In genomic region chr12:95796225-95796981, GRCh38 we compare ENCODE assay signal across 19 cellular contexts. TPM values are rescaled to one million over a fixed set of nuclear protein-coding genes. Genes with fewer than 3 reads are reported as not detected.
DNase-seq lines count a peak whose midpoint lies in the region; ATAC-seq and TF ChIP-seq lines count a peak whose summit lies in the region.
"Had no signal": no experiment of that assay in that cellular context is flagged by ENCODE, and none has a peak within 500 bp of the region (broad histone marks: within the 10 kb centered on the region; RNA-seq: fewer than 3 reads in every experiment).

No MANE protein-coding gene starts in this region.

- H3K36me3 Mint-ChIP-seq in Calu3 (ENCODE audit: insufficient read depth, unreplicated experiment): peaks cover 14% of the 10 kb centered on the region
- H3K36me3 Mint-ChIP-seq in activated CD8-positive, alpha-beta memory T cell treated with anti-CD3 and anti-CD28 coated beads, Interleukin-2, amount 10 ng/mL, durations not matched to agents 7 days and 5 days: no peaks in the 10 kb centered on the region
- no peaks in the 10 kb centered on the region for H3K36me3 Mint-ChIP-seq in glutamatergic neuron (ENCODE audit: unreplicated experiment)
- H3K36me3 Mint-ChIP-seq: CD8-positive, alpha-beta T cell; memory B cell had no signal

- no peak for TF ChIP-seq CTCF in Calu3 (IDR thresholded peaks at IDR 0.05; ENCODE audit: unreplicated experiment)
- no peak for TF ChIP-seq CTCF in PC-9 (conservative IDR thresholded peaks at IDR 0.05)
- TF ChIP-seq CTCF in epithelial cell of proximal tubule (conservative IDR thresholded peaks at IDR 0.05; ENCODE audit: low read depth, low read length): peak; percentile 11
- no peak for TF ChIP-seq CTCF in osteoblast (IDR thresholded peaks at IDR 0.05; ENCODE audit: extremely low read depth, low read depth, low read length)
- no peak for TF ChIP-seq CTCF in glutamatergic neuron (IDR thresholded peaks at IDR 0.05; ENCODE audit: partially characterized antibody, unreplicated experiment)

- no peaks in the 10 kb centered on the region for H3K27me3 Mint-ChIP-seq in Calu3 (ENCODE audit: unreplicated experiment)
- peaks cover 64% of the 10 kb centered on the region for H3K27me3 Mint-ChIP-seq in activated CD8-positive, alpha-beta memory T cell treated with anti-CD3 and anti-CD28 coated beads, Interleukin-2, amount 10 ng/mL, durations not matched to agents 7 days and 5 days
- peaks cover 2% of the 10 kb centered on the region for H3K27me3 Mint-ChIP-seq in glutamatergic neuron (ENCODE audit: unreplicated experiment)

- no peak overlapping the region for H2AFZ ChIP-seq in PC-9
- H2AFZ ChIP-seq in osteoblast (ENCODE audit: low read length): no peak overlapping the region

- intact Hi-C loops in Calu3 (cut with micrococcal nuclease; ENCODE audit: unreplicated experiment): loop anchor here (5.0 kb wide), 1 partner anchor 79 kb away; no protein-coding TSS in a partner anchor
- intact Hi-C loops in PC-9 (cut with micrococcal nuclease; ENCODE audit: unreplicated experiment): loop anchor here (1.0 to 2.0 kb wide), 2 partner anchors 14 to 148 kb away; no protein-coding TSS in a partner anchor

- H4K20me1 ChIP-seq in PC-9 (ENCODE audit: insufficient read depth) (no peaks in the 10 kb centered on the region), osteoblast (ENCODE audit: insufficient read depth, low read length) (no peaks in the 10 kb centered on the region)

- H3K27ac Mint-ChIP-seq in Calu3 (ENCODE audit: unreplicated experiment) (peak overlapping the region; percentile 82), glutamatergic neuron (ENCODE audit: unreplicated experiment) (no peak overlapping the region)
- H3K27ac Mint-ChIP-seq in activated CD8-positive, alpha-beta memory T cell treated with anti-CD3 and anti-CD28 coated beads, Interleukin-2, amount 10 ng/mL, durations not matched to agents 7 days and 5 days: no peak overlapping the region
- H3K27ac Mint-ChIP-seq: CD8-positive, alpha-beta T cell; memory B cell; stimulated activated naive CD8-positive, alpha-beta T cell treated with anti-CD3 and anti-CD28 coated beads, Interleukin-15, Interleukin-2, amounts not matched to agents 100 ng/mL and 50 ng/mL, for 24 hours had no signal

- H3K9me3 Mint-ChIP-seq in Calu3 (ENCODE audit: low read depth, unreplicated experiment) (peaks cover 4% of the 10 kb centered on the region), glutamatergic neuron (ENCODE audit: unreplicated experiment) (no peaks in the 10 kb centered on the region)
- no peaks in the 10 kb centered on the region for H3K9me3 Mint-ChIP-seq in activated CD8-positive, alpha-beta memory T cell treated with anti-CD3 and anti-CD28 coated beads, Interleukin-2, amount 10 ng/mL, durations not matched to agents 7 days and 5 days (ENCODE audit: low read depth)
- H3K9me3 Mint-ChIP-seq: CD8-positive, alpha-beta T cell; stimulated activated naive CD8-positive, alpha-beta T cell treated with anti-CD3 and anti-CD28 coated beads, Interleukin-15, Interleukin-2, amounts not matched to agents 100 ng/mL and 50 ng/mL, for 24 hours had no signal

- no peaks in the 10 kb centered on the region for H3K9me3 ChIP-seq in PC-9 (ENCODE audit: insufficient read depth, low read depth)
- no peaks in the 10 kb centered on the region for H3K9me3 ChIP-seq in osteoblast (ENCODE audit: low read depth, low read length)
- H3K9me3 ChIP-seq: ascending aorta, gastroesophageal sphincter, uterus had no signal

- H3K4me3 Mint-ChIP-seq in Calu3 (ENCODE audit: low read depth, unreplicated experiment) (peak overlapping the region; percentile 13), glutamatergic neuron (ENCODE audit: unreplicated experiment) (no peak overlapping the region)
- no peak overlapping the region for H3K4me3 Mint-ChIP-seq in activated CD8-positive, alpha-beta memory T cell treated with anti-CD3 and anti-CD28 coated beads, Interleukin-2, amount 10 ng/mL, durations not matched to agents 7 days and 5 days
- H3K4me3 Mint-ChIP-seq: CD8-positive, alpha-beta T cell; memory B cell; stimulated activated naive CD8-positive, alpha-beta T cell treated with anti-CD3 and anti-CD28 coated beads, Interleukin-15, Interleukin-2, amounts not matched to agents 100 ng/mL and 50 ng/mL, for 24 hours had no signal

- H3K27me3 ChIP-seq in PC-9 (ENCODE audit: insufficient read depth, low read depth): no peaks in the 10 kb centered on the region
- H3K27me3 ChIP-seq in osteoblast (ENCODE audit: insufficient read depth, low read length): no peaks in the 10 kb centered on the region
- H3K27me3 ChIP-seq: ascending aorta, gastroesophageal sphincter, uterus had no signal

- H3K4me1 Mint-ChIP-seq in Calu3 (ENCODE audit: low read depth, unreplicated experiment): peaks cover 70% of the 10 kb centered on the region
- H3K4me1 Mint-ChIP-seq in activated CD8-positive, alpha-beta memory T cell treated with anti-CD3 and anti-CD28 coated beads, Interleukin-2, amount 10 ng/mL, durations not matched to agents 7 days and 5 days: peaks cover 13% of the 10 kb centered on the region
- peaks cover 1% of the 10 kb centered on the region for H3K4me1 Mint-ChIP-seq in glutamatergic neuron (ENCODE audit: low read depth, unreplicated experiment)

- H3K4me3 ChIP-seq in PC-9 (peak overlapping the region; percentile 17; the same call in 1 of the 2 replicates), epithelial cell of proximal tubule (ENCODE audit: low read depth, low read length) (no peak overlapping the region), osteoblast (ENCODE audit: insufficient read depth, low read length) (no peak overlapping the region)
- H3K4me3 ChIP-seq: ascending aorta, gastroesophageal sphincter, SK-N-MC, uterus had no signal

- H3K27ac ChIP-seq in PC-9 (peak overlapping the region; percentile 96), osteoblast (ENCODE audit: low read depth, low read length) (peak overlapping the region; percentile 26)
- H3K27ac ChIP-seq: ascending aorta, SK-N-MC, uterus had no signal

- CTCF ChIA-PET in Calu3 (lab: Charles Lee): interaction anchor here (0.6 to 0.9 kb wide), 3 partner anchors 10 to 128 kb away, joined by 3 to 4 read pairs (median 4); no protein-coding TSS in a partner anchor
- CTCF ChIA-PET in PC-9 (lab: Charles Lee): interaction anchor here (0.6 to 0.7 kb wide), 2 partner anchors 17 to 162 kb away, joined by 3 to 5 read pairs; no protein-coding TSS in a partner anchor
- CTCF ChIA-PET in activated CD8-positive, alpha-beta memory T cell treated with anti-CD3 and anti-CD28 coated beads, Interleukin-2, amount 10 ng/mL, durations not matched to agents 7 days and 5 days (lab: Charles Lee): no interaction called here

- BruUV-seq in Calu3 (replicated peaks; lab: Mats Ljungman, UMichigan) (TSS peak; percentile 84), PC-9 (replicated peaks; lab: Mats Ljungman, UMichigan) (TSS peak; percentile 85)

- ATAC-seq in activated CD8-positive, alpha-beta memory T cell treated with anti-CD3 and anti-CD28 coated beads, Interleukin-2, amount 10 ng/mL, durations not matched to agents 7 days and 5 days: no peak
- ATAC-seq: CD8-positive, alpha-beta T cell; gastroesophageal sphincter had no signal

- peak; percentile 48 for DNase-seq in Calu3
- peak; percentile 73 to 84 for DNase-seq in PC-9
- DNase-seq in epithelial cell of proximal tubule (ENCODE audit: low read depth): peak; percentile 67
- DNase-seq in osteoblast (ENCODE audit: insufficient read length, low spot score, missing footprints): no peak
- DNase-seq in hippocampal formation (lab: John Stamatoyannopoulos, UW): no peak
- DNase-seq in activated CD8-positive, alpha-beta memory T cell treated with anti-CD3 and anti-CD28 coated beads, Interleukin-2, amount 10 ng/mL, durations not matched to agents 7 days and 5 days: no peak
- DNase-seq in glutamatergic neuron: no peak
- DNase-seq in activated effector memory CD4-positive, alpha-beta T cell treated with anti-CD3 and anti-CD28 coated beads, Interleukin-2, amount 50 U/mL, for 16 hours: no peak
- DNase-seq: activated CD8-positive, alpha-beta memory T cell treated with anti-CD3 and anti-CD28 coated beads, Interleukin-2, amount 50 U/mL, for 4 hours; CD8-positive, alpha-beta T cell; NCI-H1092; NCI-H526 treated with DMSO at 0.1 percent for 48 hours; uterus had no signal

- H3K9me2 ChIP-seq in PC-9 (ENCODE audit: insufficient read depth): no peaks in the 10 kb centered on the region

- POLR2A ChIA-PET in PC-9 (lab: Charles Lee; ENCODE audit: unreplicated experiment): interaction anchor here (0.6 to 1.0 kb wide), 4 partner anchors 9 to 1091 kb away, joined by 3 to 12 read pairs (median 4); no protein-coding TSS in a partner anchor

- H3K4me1 ChIP-seq in PC-9 (replicated peaks; ENCODE audit: insufficient read depth) (peaks cover 82% of the 10 kb centered on the region), osteoblast (ENCODE audit: insufficient read depth, low read length) (peaks cover 4% of the 10 kb centered on the region)
- H3K4me1 ChIP-seq: uterus had no signal

- peaks cover 29% of the 10 kb centered on the region for H3F3A ChIP-seq in PC-9 (ENCODE audit: insufficient read depth, low read depth)

- H3K79me2 ChIP-seq in PC-9 (ENCODE audit: low read depth) (peaks cover 18% of the 10 kb centered on the region), osteoblast (ENCODE audit: insufficient read depth, low read length) (no peaks in the 10 kb centered on the region)

- H3K4me2 ChIP-seq in PC-9 (peak overlapping the region; percentile 79), osteoblast (ENCODE audit: insufficient read depth, low read length) (no peak overlapping the region)

- H3K36me3 ChIP-seq in PC-9 (ENCODE audit: low read depth) (no peaks in the 10 kb centered on the region), osteoblast (ENCODE audit: insufficient read depth, low read length) (no peaks in the 10 kb centered on the region)
- H3K36me3 ChIP-seq: ascending aorta, gastroesophageal sphincter, uterus had no signal

RNA-seq across cellular contexts. Expression of gene NTN4, which starts 5.8 kb away (rescaled TPM):
- total RNA-seq in Calu3 (2022) (68.4 and 76.5 TPM in 2 replicates), PC-9 (2021) (41.5 and 46.0 TPM in 2 replicates), epithelial cell of proximal tubule (110 and 120 TPM in 2 replicates), osteoblast (45.1 and 47.8 TPM in 2 replicates), glutamatergic neuron (ENCODE audit: unreplicated experiment) (0.59 TPM)
- not detected for total RNA-seq in activated CD8-positive, alpha-beta memory T cell treated with anti-CD3 and anti-CD28 coated beads, Interleukin-2, amount 10 ng/mL, durations not matched to agents 7 days and 5 days
- total RNA-seq: OCI-LY7 had no signal

Comparison
In these comparisons a context has a peak if more than half of its experiments do, and no peak if none do; other contexts are left out.
1. DNase-seq: peak in Calu3 (single experiment), PC-9 (2 of 2) and epithelial cell of proximal tubule (single experiment); none in osteoblast (single experiment), hippocampal formation (0 of 2), activated CD8-positive, alpha-beta memory T cell treated with anti-CD3 and anti-CD28 coated beads, Interleukin-2, amount 10 ng/mL, durations not matched to agents 7 days and 5 days (single experiment), glutamatergic neuron (single experiment) and activated effector memory CD4-positive, alpha-beta T cell treated with anti-CD3 and anti-CD28 coated beads, Interleukin-2, amount 50 U/mL, for 16 hours (single experiment).
2. RNA of gene NTN4, which starts 5.8 kb away (total RNA-seq): 110 to 120 TPM in epithelial cell of proximal tubule, 68.4 to 76.5 TPM in Calu3, 45.1 to 47.8 TPM in osteoblast and 41.5 to 46.0 TPM in PC-9; 0.59 TPM in glutamatergic neuron (single experiment) and not detected in activated CD8-positive, alpha-beta memory T cell treated with anti-CD3 and anti-CD28 coated beads, Interleukin-2, amount 10 ng/mL, durations not matched to agents 7 days and 5 days; every median in the first group is over 10 times any median in the second.